ENCODE assay signal across 16 cellular contexts in the genomic region with DNA sequence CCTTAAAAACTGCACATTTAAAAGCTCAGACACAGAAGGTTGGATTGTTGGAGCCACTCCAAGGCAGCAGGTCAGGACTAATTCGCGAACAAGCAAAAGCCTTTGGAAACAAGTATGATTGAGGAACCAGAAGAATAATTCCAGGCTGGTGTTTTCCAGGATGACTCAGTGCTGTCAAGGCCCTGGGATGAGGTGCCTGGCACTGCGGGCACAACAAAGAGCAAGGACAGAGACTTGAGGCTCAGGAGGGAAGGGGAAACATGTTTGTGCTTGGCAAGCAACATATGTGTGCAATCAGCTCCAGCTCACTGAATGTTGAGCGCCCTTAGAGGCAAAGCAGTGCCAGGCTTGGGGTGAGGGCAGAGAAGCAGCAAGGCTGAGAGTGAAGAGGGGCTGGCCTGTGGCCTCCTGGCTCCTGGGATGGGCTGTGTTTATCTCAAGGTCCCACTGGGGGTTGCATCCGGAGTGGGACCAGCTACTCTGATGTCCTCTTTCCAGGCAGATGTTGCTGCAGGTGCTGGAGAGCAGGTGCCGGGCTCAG. TPM values are rescaled to one million over a fixed set of nuclear protein-coding genes. Genes with fewer than 3 reads are reported as not detected.
A peak's percentile ranks its signal among the peaks of the same experiment; 100 is the strongest.
DNase-seq lines count a peak whose midpoint lies in the region; ATAC-seq, FAIRE-seq and TF ChIP-seq lines count a peak whose summit lies in the region.
"Had no signal": no experiment of that assay in that cellular context is flagged by ENCODE, and none has a peak within 500 bp of the region (broad histone marks: within the 10 kb centered on the region; RNA-seq: fewer than 3 reads in every experiment).

No MANE protein-coding gene starts in this region.

- FAIRE-seq in bronchial epithelial cell (lab: Jason Lieb, UNC): no peak
- FAIRE-seq: GM18507, TTC549 had no signal

- no peak overlapping the region for H3K9ac ChIP-seq in mesendoderm (ENCODE audit: low read length)
- H3K9ac ChIP-seq: SK-N-SH had no signal

- peak overlapping the region; percentile 13 for H3K27ac ChIP-seq in right cardiac atrium (ENCODE audit: low read length)
- no peak overlapping the region for H3K27ac ChIP-seq in spleen
- H3K27ac ChIP-seq in mesendoderm (ENCODE audit: low read depth, low read length): no peak overlapping the region
- H3K27ac ChIP-seq: gastroesophageal sphincter, transverse colon had no signal

- no peak overlapping the region for H3K4me2 ChIP-seq in mesendoderm (ENCODE audit: low read length)
- H3K4me2 ChIP-seq: SK-N-SH had no signal

- H3K79me1 ChIP-seq in mesendoderm (ENCODE audit: low read length): no peaks in the 10 kb centered on the region

- H3K18ac ChIP-seq in mesendoderm (ENCODE audit: low read length): no peak overlapping the region

- H3K79me2 ChIP-seq in mesendoderm (ENCODE audit: control insufficient read depth, insufficient read depth, low read length): no peaks in the 10 kb centered on the region

- no peak overlapping the region for H2BK120ac ChIP-seq in mesendoderm (ENCODE audit: low read depth, low read length)

- H3K4ac ChIP-seq in mesendoderm (ENCODE audit: low read depth, low read length): no peak overlapping the region

- H3K27me3 ChIP-seq in bronchial epithelial cell (ENCODE audit: control insufficient read depth, insufficient read depth, low read length) (no peaks in the 10 kb centered on the region), right cardiac atrium (ENCODE audit: control insufficient read depth, insufficient read depth) (no peaks in the 10 kb centered on the region), spleen (replicated peaks in 1 of 7) (peaks cover 0 to 12% (median 0%) of the 10 kb centered on the region in 7 donors), mesendoderm (ENCODE audit: insufficient read depth, low read length, poor library complexity) (no peaks in the 10 kb centered on the region)
- H3K27me3 ChIP-seq: gastroesophageal sphincter, transverse colon had no signal

- no peak for TF ChIP-seq POLR2A in spleen (IDR thresholded peaks at IDR 0.05)

- H4K8ac ChIP-seq in mesendoderm (ENCODE audit: low read depth, low read length): no peak overlapping the region

- H2BK5ac ChIP-seq in mesendoderm (ENCODE audit: low read length): no peak overlapping the region

- H3K23ac ChIP-seq in mesendoderm (ENCODE audit: low read length): no peak overlapping the region

- no peaks in the 10 kb centered on the region for H3K36me3 ChIP-seq in bronchial epithelial cell (ENCODE audit: control insufficient read depth, insufficient read depth, low read length)
- no peaks in the 10 kb centered on the region for H3K36me3 ChIP-seq in spleen
- H3K36me3 ChIP-seq in mesendoderm (ENCODE audit: control insufficient read depth, insufficient read depth, low read length): no peaks in the 10 kb centered on the region
- H3K36me3 ChIP-seq: transverse colon had no signal

- H2AK5ac ChIP-seq in mesendoderm (ENCODE audit: low read length): no peak overlapping the region

- H3K4me3 ChIP-seq in bronchial epithelial cell (ENCODE audit: low read depth, low read length) (no peak overlapping the region), right cardiac atrium (ENCODE audit: low read length) (no peak overlapping the region), spleen (no peak overlapping the region), mesendoderm (ENCODE audit: low read length) (no peak overlapping the region)
- H3K4me3 ChIP-seq: gastroesophageal sphincter, transverse colon had no signal

- 72% methylated on average over 6 of the region's 6 CpGs for WGBS in right cardiac atrium
- WGBS in spleen, 5 donors: 71 to 80% (median 77%) methylated on average over 6 of the region's 6 CpGs
- no CpG with 5 or more reads among the region's 6 CpGs for WGBS in mesendoderm (ENCODE audit: extremely low coverage, insufficient coverage, low lambda C conversion rate)

- no peak for TF ChIP-seq CTCF in bronchial epithelial cell (IDR thresholded peaks at IDR 0.05; ENCODE audit: insufficient read depth, low read length, severe bottlenecking)
- no peak for TF ChIP-seq CTCF in spleen (IDR thresholded peaks at IDR 0.05 in 8 of 11, conservative IDR thresholded peaks at IDR 0.05 in 3 of 11)

- no peak overlapping the region for H3K56ac ChIP-seq in mesendoderm (ENCODE audit: low read length)

- peak; percentile 14 for DNase-seq in NCI-H226
- DNase-seq in bronchial epithelial cell (ENCODE audit: low read depth): peak; percentile 83
- DNase-seq in right cardiac atrium: no peak
- peak; percentile 61 for DNase-seq in spleen
- no peak for DNase-seq in SHP77 (lab: John Stamatoyannopoulos, UW)
- no peak for DNase-seq in mesendoderm
- DNase-seq: CD4-positive, CD25-positive, alpha-beta regulatory T cell; immature natural killer cell; NCI-H1105 treated with DMSO at 0.1 percent for 48 hours; SK-N-SH; transverse colon had no signal

- ATAC-seq in right cardiac atrium: no peak
- ATAC-seq in GM21576 (IDR thresholded peaks at IDR 0.05; ENCODE audit: unreplicated experiment): no peak
- ATAC-seq: gastroesophageal sphincter had no signal

- peaks cover 10% of the 10 kb centered on the region for H3K4me1 ChIP-seq in right cardiac atrium (ENCODE audit: control insufficient read depth, insufficient read depth, low read length)
- peaks cover 0 to 12% (median 0%) of the 10 kb centered on the region in 6 donors for H3K4me1 ChIP-seq in spleen
- no peaks in the 10 kb centered on the region for H3K4me1 ChIP-seq in mesendoderm (ENCODE audit: control insufficient read depth, low read depth, low read length)
- H3K4me1 ChIP-seq: transverse colon had no signal

- intact Hi-C loops in right cardiac atrium (cut with DNase I): no loop called here
- intact Hi-C loops in spleen (cut with DNase I; ENCODE audit: low total_unique reads): no loop called here

- H2BK15ac ChIP-seq in mesendoderm (replicated peaks; ENCODE audit: low read depth): no peak overlapping the region

- H3K9me3 ChIP-seq in right cardiac atrium (ENCODE audit: control insufficient read depth, low read length) (no peaks in the 10 kb centered on the region), spleen (no peaks in the 10 kb centered on the region)
- H3K9me3 ChIP-seq: gastroesophageal sphincter, SK-N-SH, transverse colon had no signal

- no peak overlapping the region for H4K5ac ChIP-seq in mesendoderm (ENCODE audit: low read length)

RNA-seq across cellular contexts. Expression of a gene that starts 44.0 kb away (rescaled TPM):
- under 0.01 TPM in 2 replicates for total RNA-seq in bronchial epithelial cell
- 10 to 100 TPM; 20.3 to 23.8 (median 22.1) TPM for total RNA-seq in right cardiac atrium
- polyA plus RNA-seq in right cardiac atrium: 9.9 TPM
- total RNA-seq in spleen: 1 to 10 TPM; 2.2 to 6.8 (median 4.1) TPM
- polyA plus RNA-seq in spleen: 1 to 10 TPM in 1 of 3 donors, under 1 TPM in 2; 0.57 to 1.6 (median 0.80) TPM
- polyA plus RNA-seq in mesendoderm (2013, experiment 1 of 2): 0.31 TPM
- 0.28 TPM for polyA plus RNA-seq in mesendoderm (2013, experiment 2 of 2)
- total RNA-seq: CD4-positive, CD25-positive, alpha-beta regulatory T cell had no signal
- polyA plus RNA-seq: IgD-negative memory B cell had no signal

Comparison
In these comparisons a context has a peak if more than half of its experiments do, and no peak if none do; other contexts are left out.
1. DNase-seq: peak in NCI-H226 (single experiment), bronchial epithelial cell (single experiment) and spleen (single experiment); none in right cardiac atrium (0 of 3), SHP77 (0 of 2) and mesendoderm (single experiment).